Comparison of ENCODE assay signal across 6 cellular contexts in genomic region chr7:56222866-56223265, GRCh38.
"Had no signal": no experiment of that assay in that cellular context is flagged by ENCODE, and none has a peak within 500 bp of the region (broad histone marks: within the 10 kb centered on the region; RNA-seq: fewer than 3 reads in every experiment).

No MANE protein-coding gene starts in this region.

- H3K27ac ChIP-seq: HL-60 had no signal

- DNase-seq: IMR-90, KBM-7, KG1 had no signal

- H3K4me3 Mint-ChIP-seq: IgD-negative memory B cell had no signal

- H3K27ac Mint-ChIP-seq: IgD-negative memory B cell had no signal

- H3K36me3 Mint-ChIP-seq: IgD-negative memory B cell had no signal

- H3K4me3 ChIP-seq: K562 had no signal

- H3K27me3 Mint-ChIP-seq: IgD-negative memory B cell had no signal

- H3K4me1 Mint-ChIP-seq: IgD-negative memory B cell had no signal
